10 cellular contexts compared by ENCODE assay signal in genomic region chr14:68231832-68232642, GRCh38.
DNase-seq lines count a peak whose midpoint lies in the region; ATAC-seq and TF ChIP-seq lines count a peak whose summit lies in the region.
"Had no signal": no experiment of that assay in that cellular context is flagged by ENCODE, and none has a peak within 500 bp of the region (broad histone marks: within the 10 kb centered on the region; RNA-seq: fewer than 3 reads in every experiment).

No MANE protein-coding gene starts in this region.

- TF ChIP-seq CTCF in left ventricle myocardium inferior (IDR thresholded peaks at IDR 0.05; ENCODE audit: borderline replicate concordance) = no peak
- TF ChIP-seq CTCF in Caco-2 (IDR thresholded peaks at IDR 0.05; ENCODE audit: insufficient read depth in 1 of 2, low read depth in 1 of 2, low read length in 1 of 2, severe bottlenecking in 1 of 2, unreplicated experiment in 1 of 2) = no peak

- DNase-seq in left ventricle myocardium inferior (no peak), Caco-2 (no peak), SIG-M5 (lab: John Stamatoyannopoulos, UW) (no peak), retina (no peak)
- no peak for DNase-seq in CD4-positive, alpha-beta memory T cell
- DNase-seq: COR-L47, NCI-H1105 treated with DMSO at 0.1 percent for 48 hours had no signal

- peak; percentile 12 for ATAC-seq in GM21515 (IDR thresholded peaks at IDR 0.05; ENCODE audit: unreplicated experiment)
- ATAC-seq in activated T-helper 17 cell treated with anti-CD3 and anti-CD28 coated beads, Interleukin-2, amount 50 U/mL, for 72 hours (replicated peaks) = peak; percentile 0

- no peak overlapping the region for H3K4me3 ChIP-seq in left ventricle myocardium inferior
- no peak overlapping the region for H3K4me3 ChIP-seq in skin epidermis
- H3K4me3 ChIP-seq in CD4-positive, alpha-beta memory T cell (ENCODE audit: low read length in 2 of 2) = no peak overlapping the region
- no peak overlapping the region for H3K4me3 ChIP-seq in Caco-2 (ENCODE audit: low read depth, low read length)

- H3K27ac ChIP-seq in left ventricle myocardium inferior (replicated peaks) (peak overlapping the region; percentile 73), skin epidermis (peak overlapping the region in 19 of 21 experiments; percentile 12 to 89 (median 75))
- no peak overlapping the region for H3K27ac ChIP-seq in CD4-positive, alpha-beta memory T cell (ENCODE audit: low read depth, low read length)

- CTCF ChIA-PET in CD4-positive, alpha-beta memory T cell (lab: Charles Lee; ENCODE audit: partially characterized antibody) = interaction anchor here (1.0 kb wide), 1 partner anchor 300 kb away, joined by 3 read pairs; no protein-coding TSS in a partner anchor
- CTCF ChIA-PET in Caco-2 (lab: Charles Lee) = no interaction called here

- H3K9me3 ChIP-seq in left ventricle myocardium inferior (replicated peaks) (no peaks in the 10 kb centered on the region), Caco-2 (no peaks in the 10 kb centered on the region)
- no peaks in the 10 kb centered on the region for H3K9me3 ChIP-seq in CD4-positive, alpha-beta memory T cell (ENCODE audit: control insufficient read depth in 1 of 2, low read length in 2 of 2)

- no peaks in the 10 kb centered on the region for H3K36me3 ChIP-seq in left ventricle myocardium inferior
- H3K36me3 ChIP-seq in CD4-positive, alpha-beta memory T cell (ENCODE audit: insufficient read depth, low read length) = no peaks in the 10 kb centered on the region
- H3K36me3 ChIP-seq in Caco-2 (ENCODE audit: control insufficient read depth, insufficient read depth, low read length) = no peaks in the 10 kb centered on the region

- H3K27me3 ChIP-seq in left ventricle myocardium inferior (ENCODE audit: low read depth) (no peaks in the 10 kb centered on the region), Caco-2 (replicated peaks; ENCODE audit: control insufficient read depth, insufficient read depth, low read length) (no peaks in the 10 kb centered on the region)
- no peaks in the 10 kb centered on the region for H3K27me3 ChIP-seq in CD4-positive, alpha-beta memory T cell (ENCODE audit: insufficient read depth, low read length)

- no peak overlapping the region for H3K27ac Mint-ChIP-seq in activated T-helper 17 cell treated with anti-CD3 and anti-CD28 coated beads, Interleukin-2, amount 50 U/mL, for 72 hours
- no peak overlapping the region for H3K27ac Mint-ChIP-seq in CD4-positive, alpha-beta memory T cell
- no peak overlapping the region for H3K27ac Mint-ChIP-seq in Caco-2 (ENCODE audit: unreplicated experiment)

- POLR2A ChIA-PET in CD4-positive, alpha-beta memory T cell (lab: Charles Lee; ENCODE audit: partially characterized antibody) = no interaction called here
- POLR2A ChIA-PET in Caco-2 (lab: Charles Lee) = no interaction called here

- no peak overlapping the region for H3K4me3 Mint-ChIP-seq in activated T-helper 17 cell treated with anti-CD3 and anti-CD28 coated beads, Interleukin-2, amount 50 U/mL, for 72 hours
- no peak overlapping the region for H3K4me3 Mint-ChIP-seq in CD4-positive, alpha-beta memory T cell
- no peak overlapping the region for H3K4me3 Mint-ChIP-seq in Caco-2 (ENCODE audit: unreplicated experiment)

- H3K36me3 Mint-ChIP-seq in activated T-helper 17 cell treated with anti-CD3 and anti-CD28 coated beads, Interleukin-2, amount 50 U/mL, for 72 hours (ENCODE audit: low read depth) = no peaks in the 10 kb centered on the region
- H3K36me3 Mint-ChIP-seq in CD4-positive, alpha-beta memory T cell = no peaks in the 10 kb centered on the region
- H3K36me3 Mint-ChIP-seq in Caco-2 (ENCODE audit: insufficient read depth, unreplicated experiment) = no peaks in the 10 kb centered on the region

- no peaks in the 10 kb centered on the region for H3K9me3 Mint-ChIP-seq in activated T-helper 17 cell treated with anti-CD3 and anti-CD28 coated beads, Interleukin-2, amount 50 U/mL, for 72 hours
- H3K9me3 Mint-ChIP-seq in CD4-positive, alpha-beta memory T cell = no peaks in the 10 kb centered on the region
- no peaks in the 10 kb centered on the region for H3K9me3 Mint-ChIP-seq in Caco-2 (ENCODE audit: unreplicated experiment)

- H3K4me1 ChIP-seq in left ventricle myocardium inferior (peaks cover 30% of the 10 kb centered on the region), Caco-2 (peaks cover 15% of the 10 kb centered on the region)
- H3K4me1 ChIP-seq in CD4-positive, alpha-beta memory T cell (ENCODE audit: insufficient read depth, low read length) = no peaks in the 10 kb centered on the region

- intact Hi-C loops in left ventricle myocardium inferior (cut with micrococcal nuclease) = no loop called here
- intact Hi-C loops in CD4-positive, alpha-beta memory T cell (cut with micrococcal nuclease) = no loop called here
- intact Hi-C loops in Caco-2 (cut with micrococcal nuclease; ENCODE audit: unreplicated experiment) = no loop called here

- no TSS peak for BruUV-seq in Caco-2 (replicated peaks; lab: Mats Ljungman, UMichigan)

- peaks cover 4% of the 10 kb centered on the region for H3K4me1 Mint-ChIP-seq in activated T-helper 17 cell treated with anti-CD3 and anti-CD28 coated beads, Interleukin-2, amount 50 U/mL, for 72 hours
- no peaks in the 10 kb centered on the region for H3K4me1 Mint-ChIP-seq in CD4-positive, alpha-beta memory T cell
- no peaks in the 10 kb centered on the region for H3K4me1 Mint-ChIP-seq in Caco-2 (ENCODE audit: low read depth, unreplicated experiment)

- no peaks in the 10 kb centered on the region for H3K27me3 Mint-ChIP-seq in activated T-helper 17 cell treated with anti-CD3 and anti-CD28 coated beads, Interleukin-2, amount 50 U/mL, for 72 hours
- no peaks in the 10 kb centered on the region for H3K27me3 Mint-ChIP-seq in CD4-positive, alpha-beta memory T cell
- no peaks in the 10 kb centered on the region for H3K27me3 Mint-ChIP-seq in Caco-2 (ENCODE audit: insufficient read depth, unreplicated experiment)
